Comparison of ENCODE assay signal across 10 cellular contexts in the genomic region with DNA sequence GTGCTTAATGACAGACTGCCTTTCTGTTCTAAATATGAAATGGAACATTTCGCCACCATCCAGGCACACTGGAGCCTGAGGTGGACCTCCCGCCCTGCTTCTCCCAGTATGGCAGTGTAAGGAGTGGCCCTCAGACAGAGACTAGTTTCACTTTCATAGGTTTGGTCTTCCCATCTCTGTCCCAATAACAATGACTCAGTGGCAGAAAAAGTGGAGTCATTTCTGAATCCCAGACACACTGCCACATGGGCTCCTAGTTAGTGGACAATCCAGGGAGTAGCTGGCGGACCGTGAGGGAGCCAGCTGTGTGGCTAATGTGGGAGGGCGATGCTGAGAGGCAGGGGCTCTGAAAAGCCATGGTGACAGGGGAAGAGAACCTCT.
DNase-seq lines count a peak whose midpoint lies in the region; ATAC-seq and TF ChIP-seq lines count a peak whose summit lies in the region.
"Had no signal": no experiment of that assay in that cellular context is flagged by ENCODE, and none has a peak within 500 bp of the region (broad histone marks: within the 10 kb centered on the region; RNA-seq: fewer than 3 reads in every experiment).

No MANE protein-coding gene starts in this region.

- H3K4me1 ChIP-seq in gastroesophageal sphincter: peaks cover 0 to 14% (median 0%) of the 10 kb centered on the region in 3 donors
- H3K4me1 ChIP-seq: lower lobe of right lung had no signal

- peak overlapping the region in 2 of 4 donors; percentile 10 to 14 for H3K27ac ChIP-seq in gastroesophageal sphincter
- H3K27ac ChIP-seq: lower lobe of right lung had no signal

- peak overlapping the region; percentile 56 for H3K27ac Mint-ChIP-seq in T-helper 1 cell treated with Interleukin-12 subunit alpha and Interleukin-12 subunit beta and Interleukin-4 antibody, amounts not matched to agents 30 μg/mL and 1 μg/mL, for 36 hours
- H3K27ac Mint-ChIP-seq in stimulated activated effector memory CD8-positive, alpha-beta T cell treated with anti-CD3 and anti-CD28 coated beads, Interleukin-12 subunit alpha, Interleukin-12 subunit beta, amount 100 ng/mL, for 72 hours: no peak overlapping the region

- TF ChIP-seq EP300 in gastroesophageal sphincter (IDR thresholded peaks at IDR 0.05): no peak

- WGBS in gastroesophageal sphincter (ENCODE audit: low coverage in 1 of 2), 2 donors: 93 to 100% methylated on average over 2 to 3 of the region's 5 CpGs

- no peaks in the 10 kb centered on the region for H3K27me3 Mint-ChIP-seq in T-helper 1 cell treated with Interleukin-12 subunit alpha and Interleukin-12 subunit beta and Interleukin-4 antibody, amounts not matched to agents 30 μg/mL and 1 μg/mL, for 36 hours (ENCODE audit: low read depth)

- TF ChIP-seq CTCF in gastroesophageal sphincter (IDR thresholded peaks at IDR 0.05): no peak

- no peak for TF ChIP-seq POLR2A in gastroesophageal sphincter (IDR thresholded peaks at IDR 0.05)

- H3K4me1 Mint-ChIP-seq in T-helper 1 cell treated with Interleukin-12 subunit alpha and Interleukin-12 subunit beta and Interleukin-4 antibody, amounts not matched to agents 30 μg/mL and 1 μg/mL, for 36 hours (ENCODE audit: low read depth): peaks cover 10% of the 10 kb centered on the region
- peaks cover 11% of the 10 kb centered on the region for H3K4me1 Mint-ChIP-seq in stimulated activated effector memory CD8-positive, alpha-beta T cell treated with anti-CD3 and anti-CD28 coated beads, Interleukin-12 subunit alpha, Interleukin-12 subunit beta, amount 100 ng/mL, for 72 hours

- no peak overlapping the region for H3K4me3 ChIP-seq in gastroesophageal sphincter
- H3K4me3 ChIP-seq: lower lobe of right lung had no signal

- DNase-seq in T-helper 1 cell: no peak
- DNase-seq in UCSD-AML1 (lab: John Stamatoyannopoulos, UW; ENCODE audit: unreplicated experiment): peak; percentile 45
- no peak for DNase-seq in stimulated activated effector memory CD8-positive, alpha-beta T cell treated with anti-CD3 and anti-CD28 coated beads, Interleukin-12 subunit alpha, Interleukin-12 subunit beta, amount 100 ng/mL, for 72 hours (ENCODE audit: low spot score in 2 of 2)
- no peak for DNase-seq in superior temporal gyrus (ENCODE audit: extremely low spot score)
- DNase-seq: effector memory CD4-positive, alpha-beta T cell; lower lobe of right lung had no signal

- no peaks in the 10 kb centered on the region for H3K27me3 ChIP-seq in gastroesophageal sphincter

- no peaks in the 10 kb centered on the region for H3K9me3 ChIP-seq in gastroesophageal sphincter
- H3K9me3 ChIP-seq: lower lobe of right lung had no signal

- no peaks in the 10 kb centered on the region for H3K36me3 ChIP-seq in gastroesophageal sphincter
- H3K36me3 ChIP-seq: lower lobe of right lung had no signal

- ATAC-seq in gastroesophageal sphincter: peak; percentile 75
- ATAC-seq in stimulated activated effector memory CD8-positive, alpha-beta T cell treated with anti-CD3 and anti-CD28 coated beads, Interleukin-12 subunit alpha, Interleukin-12 subunit beta, amount 100 ng/mL, for 72 hours: peak; percentile 31
- no peak for ATAC-seq in GM18520 (IDR thresholded peaks at IDR 0.05; ENCODE audit: unreplicated experiment)
- no peak for ATAC-seq in HG03342 (IDR thresholded peaks at IDR 0.05; ENCODE audit: unreplicated experiment)

- no peaks in the 10 kb centered on the region for H3K36me3 Mint-ChIP-seq in T-helper 1 cell treated with Interleukin-12 subunit alpha and Interleukin-12 subunit beta and Interleukin-4 antibody, amounts not matched to agents 30 μg/mL and 1 μg/mL, for 36 hours (ENCODE audit: low read depth)
- no peaks in the 10 kb centered on the region for H3K36me3 Mint-ChIP-seq in stimulated activated effector memory CD8-positive, alpha-beta T cell treated with anti-CD3 and anti-CD28 coated beads, Interleukin-12 subunit alpha, Interleukin-12 subunit beta, amount 100 ng/mL, for 72 hours

- peak overlapping the region; percentile 8 for H3K4me3 Mint-ChIP-seq in T-helper 1 cell treated with Interleukin-12 subunit alpha and Interleukin-12 subunit beta and Interleukin-4 antibody, amounts not matched to agents 30 μg/mL and 1 μg/mL, for 36 hours
- H3K4me3 Mint-ChIP-seq in stimulated activated effector memory CD8-positive, alpha-beta T cell treated with anti-CD3 and anti-CD28 coated beads, Interleukin-12 subunit alpha, Interleukin-12 subunit beta, amount 100 ng/mL, for 72 hours: no peak overlapping the region

- H3K9me3 Mint-ChIP-seq in T-helper 1 cell treated with Interleukin-12 subunit alpha and Interleukin-12 subunit beta and Interleukin-4 antibody, amounts not matched to agents 30 μg/mL and 1 μg/mL, for 36 hours: no peaks in the 10 kb centered on the region
- no peaks in the 10 kb centered on the region for H3K9me3 Mint-ChIP-seq in stimulated activated effector memory CD8-positive, alpha-beta T cell treated with anti-CD3 and anti-CD28 coated beads, Interleukin-12 subunit alpha, Interleukin-12 subunit beta, amount 100 ng/mL, for 72 hours

Comparison
In these comparisons a context has a peak if more than half of its experiments do, and no peak if none do; other contexts are left out.
1. ATAC-seq: peak in gastroesophageal sphincter (single experiment) and stimulated activated effector memory CD8-positive, alpha-beta T cell treated with anti-CD3 and anti-CD28 coated beads, Interleukin-12 subunit alpha, Interleukin-12 subunit beta, amount 100 ng/mL, for 72 hours (single experiment); none in GM18520 (single experiment) and HG03342 (single experiment).